Comparison of ENCODE assay signal across 20 cellular contexts in genomic region chr3:133191818-133192217, GRCh38.
DNase-seq lines count a peak whose midpoint lies in the region; ATAC-seq, FAIRE-seq and TF ChIP-seq lines count a peak whose summit lies in the region.
"Had no signal": no experiment of that assay in that cellular context is flagged by ENCODE, and none has a peak within 500 bp of the region (broad histone marks: within the 10 kb centered on the region; RNA-seq: fewer than 3 reads in every experiment).

No MANE protein-coding gene starts in this region.

- DNase-seq in cardiac muscle cell (ENCODE audit: low read depth in 1 of 2, low spot score in 1 of 2) (peak in 1 of 2 donors; percentile 64), right atrium auricular region (ENCODE audit: low spot score) (no peak), SK-N-DZ (ENCODE audit: low spot score) (peak; percentile 31), left cardiac atrium (no peak), dorsolateral prefrontal cortex (no peak), frontal cortex (ENCODE audit: low spot score in 2 of 2) (no peak), NCI-H345 treated with DMSO at 0.1 percent for 48 hours (lab: John Stamatoyannopoulos, UW; ENCODE audit: unreplicated experiment) (no peak)
- DNase-seq: C1 segment of cervical spinal cord; CD4-positive, alpha-beta memory T cell; H9; HFFc6; Kasumi-1; NCI-H1436 treated with DMSO at 0.1 percent for 48 hours; NCI-H446; NCI-H524 treated with DMSO at 0.1 percent for 48 hours; PC-9; SHP77 had no signal

- H3K4me3 ChIP-seq in cardiac muscle cell, result no peak overlapping the region
- H3K4me3 ChIP-seq in right atrium auricular region, result no peak overlapping the region
- H3K4me3 ChIP-seq in dorsolateral prefrontal cortex, result no peak overlapping the region
- H3K4me3 ChIP-seq: K562, PC-9 had no signal

- no peaks in the 10 kb centered on the region for H3K9me3 ChIP-seq in cardiac muscle cell (ENCODE audit: low read depth)
- H3K9me3 ChIP-seq in right atrium auricular region, result no peaks in the 10 kb centered on the region

- no peak for TF ChIP-seq CTCF in cardiac muscle cell (IDR thresholded peaks at IDR 0.05; ENCODE audit: low read depth, low read length)
- no peak for TF ChIP-seq CTCF in right atrium auricular region (IDR thresholded peaks at IDR 0.05)
- TF ChIP-seq CTCF in dorsolateral prefrontal cortex (IDR thresholded peaks at IDR 0.05 in 54 of 56, conservative IDR thresholded peaks at IDR 0.05 in 2 of 56; ENCODE audit: low read depth in 1 of 56, partially characterized antibody in 56 of 56), result no peak

- H3K27ac ChIP-seq in cardiac muscle cell (peak overlapping the region; percentile 15), right atrium auricular region (no peak overlapping the region), dorsolateral prefrontal cortex (no peak overlapping the region)
- H3K27ac ChIP-seq: PC-9 had no signal

- peak; percentile 78 to 90 for ATAC-seq in left cardiac atrium
- ATAC-seq: K562 had no signal

- H3K36me3 ChIP-seq in cardiac muscle cell (no peaks in the 10 kb centered on the region), right atrium auricular region (no peaks in the 10 kb centered on the region)

- intact Hi-C loops in left cardiac atrium (cut with DNase I), result no loop called here
- intact Hi-C loops in dorsolateral prefrontal cortex (cut with DNase I), result no loop called here

- H3K27me3 ChIP-seq in cardiac muscle cell, result no peaks in the 10 kb centered on the region
- no peaks in the 10 kb centered on the region for H3K27me3 ChIP-seq in right atrium auricular region
- no peaks in the 10 kb centered on the region for H3K27me3 ChIP-seq in dorsolateral prefrontal cortex

- FAIRE-seq in frontal cortex (lab: Jason Lieb, UNC), result no peak
- FAIRE-seq: G401.6, HTR-8/SVneo, K562 had no signal

- H3K4me1 ChIP-seq in cardiac muscle cell (ENCODE audit: low read depth) (peaks cover 21% of the 10 kb centered on the region), right atrium auricular region (peaks cover 0 to 20% of the 10 kb centered on the region in 2 donors)
